In the genomic region with DNA sequence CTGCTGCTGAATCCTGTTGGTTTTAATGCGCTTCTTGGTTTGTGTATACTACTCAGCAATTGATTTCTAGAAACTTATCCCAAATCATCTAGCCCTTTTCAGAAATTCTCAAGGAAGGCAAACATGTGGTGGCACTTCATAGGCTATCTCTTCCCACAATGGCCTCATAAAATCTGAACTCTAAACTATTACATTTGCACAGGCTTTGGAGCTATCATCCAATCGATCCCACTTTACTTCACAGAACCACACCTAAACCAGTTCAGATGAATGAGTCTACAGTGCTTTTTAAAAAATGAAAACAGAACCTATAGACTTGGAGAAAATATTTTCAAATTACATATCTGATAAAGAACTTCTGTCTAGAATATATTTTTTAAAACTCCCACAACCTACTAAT, we compare ENCODE assay signal across 25 cellular contexts. TPM values are rescaled to one million over a fixed set of nuclear protein-coding genes. Genes with fewer than 3 reads are reported as not detected.
A peak's percentile ranks its signal among the peaks of the same experiment; 100 is the strongest.
DNase-seq lines count a peak whose midpoint lies in the region; ATAC-seq, FAIRE-seq and TF ChIP-seq lines count a peak whose summit lies in the region.
"Had no signal": no experiment of that assay in that cellular context is flagged by ENCODE, and none has a peak within 500 bp of the region (broad histone marks: within the 10 kb centered on the region; RNA-seq: fewer than 3 reads in every experiment).

No MANE protein-coding gene starts in this region.

- H3K36me3 ChIP-seq in mucosa of descending colon (ENCODE audit: low read depth) (no peaks in the 10 kb centered on the region), psoas muscle (ENCODE audit: insufficient read depth in 1 of 2, low read depth in 1 of 2) (peaks cover 0 to 48% of the 10 kb centered on the region in 2 donors), transverse colon (no peaks in the 10 kb centered on the region)
- H3K36me3 ChIP-seq: BE2C; BLaER1 treated with 17β-estradiol and CSF1 and Interleukin-3, amounts not matched to agents 10 nM and 100 nM had no signal

- in situ Hi-C loops in transverse colon (cut with MboI; ENCODE audit: low pct_ligation_motif_present in 1 of 4, low pct_unique_long_range_greater_than_20kb in 1 of 4, low sequenced_read_pairs in 3 of 4) = no loop called here

- no peak for TF ChIP-seq POLR2A in transverse colon (IDR thresholded peaks at IDR 0.05)

- DNase-seq in mucosa of descending colon (no peak), psoas muscle (no peak), transverse colon (no peak), sciatic nerve (ENCODE audit: low spot score) (no peak), LoVo (ENCODE audit: low spot score) (no peak), NCI-H2171 treated with DMSO at 0.1 percent for 48 hours (lab: John Stamatoyannopoulos, UW) (no peak)
- DNase-seq: 8988T; ACHN; AML-193; BE2C; CD4-positive, alpha-beta T cell; CD8-positive, alpha-beta memory T cell; DMS79; EL; GDM1; GM23248; H9 had no signal

- H3K9me3 ChIP-seq in mucosa of descending colon = no peaks in the 10 kb centered on the region
- peaks cover 6% of the 10 kb centered on the region for H3K9me3 ChIP-seq in psoas muscle
- no peaks in the 10 kb centered on the region for H3K9me3 ChIP-seq in transverse colon
- H3K9me3 ChIP-seq: A549, BE2C had no signal

- no peak for TF ChIP-seq EP300 in transverse colon (IDR thresholded peaks at IDR 0.05; ENCODE audit: low read depth)

- intact Hi-C loops in mucosa of descending colon (cut with DNase I, micrococcal nuclease) = no loop called here
- intact Hi-C loops in psoas muscle (cut with DNase I) = no loop called here
- intact Hi-C loops in transverse colon (cut with DNase I; ENCODE audit: low total_unique reads) = no loop called here
- intact Hi-C loops in sciatic nerve (cut with DNase I) = no loop called here

- no peak for TF ChIP-seq CTCF in mucosa of descending colon (IDR thresholded peaks at IDR 0.05)
- TF ChIP-seq CTCF in psoas muscle (IDR thresholded peaks at IDR 0.05) = no peak
- TF ChIP-seq CTCF in transverse colon (IDR thresholded peaks at IDR 0.05) = no peak

- peak; percentile 82 for ATAC-seq in mucosa of descending colon
- no peak for ATAC-seq in psoas muscle
- no peak for ATAC-seq in sciatic nerve
- ATAC-seq: A549, GM12878, HCT116 had no signal

- H3K4me1 ChIP-seq in mucosa of descending colon (ENCODE audit: low read depth) = peaks cover 4% of the 10 kb centered on the region
- peaks cover 63% of the 10 kb centered on the region for H3K4me1 ChIP-seq in psoas muscle
- H3K4me1 ChIP-seq in transverse colon = peaks cover 0 to 17% (median 4%) of the 10 kb centered on the region in 4 donors
- H3K4me1 ChIP-seq: BE2C had no signal

- no peaks in the 10 kb centered on the region for H3K27me3 ChIP-seq in psoas muscle (ENCODE audit: insufficient read depth in 3 of 3, low read length in 2 of 3)
- H3K27me3 ChIP-seq in transverse colon = no peaks in the 10 kb centered on the region
- H3K27me3 ChIP-seq: BLaER1 treated with 17β-estradiol and CSF1 and Interleukin-3, amounts not matched to agents 10 nM and 100 nM had no signal

- H3K27ac ChIP-seq in psoas muscle = peak overlapping the region; percentile 96
- H3K27ac ChIP-seq in transverse colon = peak overlapping the region; percentile 25 to 62 (median 40)
- H3K27ac ChIP-seq: A549; BLaER1 treated with 17β-estradiol and CSF1 and Interleukin-3, amounts not matched to agents 10 nM and 100 nM; GM23248 had no signal

- peak; percentile 68 for FAIRE-seq in colon (lab: Jason Lieb, UNC)
- FAIRE-seq: A549, GM12878, GM19239 had no signal

- 93 to 97% (median 94%) methylated on average over 2 of the region's 2 CpGs for WGBS in psoas muscle, 3 donors
- 67 to 70% methylated on average over 2 of the region's 2 CpGs for WGBS in transverse colon (ENCODE audit: low coverage in 1 of 2), 2 donors

- H3K4me3 ChIP-seq in mucosa of descending colon (no peak overlapping the region), psoas muscle (no peak overlapping the region), transverse colon (no peak overlapping the region)
- H3K4me3 ChIP-seq: A549; BLaER1 treated with 17β-estradiol and CSF1 and Interleukin-3, amounts not matched to agents 10 nM and 100 nM; GM12878; GM23248 had no signal

RNA-seq across cellular contexts. Expression of a gene that starts 6.9 kb away (rescaled TPM):
- total RNA-seq in mucosa of descending colon (under 1 TPM; 0.13 to 0.17 (median 0.17) TPM), psoas muscle (100 to 1,000 TPM; 134 to 205 (median 143) TPM), transverse colon (under 1 TPM in 2 of 4 donors, not detected in 2; 0.16 to 0.41 TPM), sciatic nerve (0.22 TPM)
- polyA plus RNA-seq in psoas muscle = 10 to 100 TPM; 15.2 to 56.0 (median 52.5) TPM
- total RNA-seq: CD4-positive, alpha-beta T cell; CD8-positive, alpha-beta memory T cell; GM23248 had no signal
- polyA plus RNA-seq: A549; CD14-positive monocyte; CD8-positive, alpha-beta memory T cell; GM23248 had no signal

RNA-seq across cellular contexts. Expression of a gene that starts 10.6 kb away (rescaled TPM):
- 100 to 1,000 TPM; 221 to 764 (median 482) TPM for total RNA-seq in mucosa of descending colon
- 1 to 10 TPM in 1 of 4 donors, under 1 TPM in 2, not detected in 1; 0.12 to 2.2 (median 0.27) TPM for total RNA-seq in psoas muscle
- under 1 TPM in 2 of 3 donors, not detected in 1; 0.06 to 0.10 TPM for polyA plus RNA-seq in psoas muscle
- 100 to 1,000 TPM in 3 of 4 donors, 10 to 100 TPM in 1; 87.4 to 568 (median 509) TPM for total RNA-seq in transverse colon
- not detected for total RNA-seq in sciatic nerve
- total RNA-seq: GM23248, H4, H9 had no signal
- polyA plus RNA-seq: A549, GM23248 had no signal

Comparison
In these comparisons a context has a peak if more than half of its experiments do, and no peak if none do; other contexts are left out.
1. RNA of a gene that starts 6.9 kb away (total RNA-seq): 134 to 205 TPM in psoas muscle; 0.22 TPM in sciatic nerve (single experiment), 0.13 to 0.17 TPM in mucosa of descending colon and 0.16 to 0.41 TPM in transverse colon; every median in the first group is over 10 times any median in the second.
2. RNA of a gene that starts 10.6 kb away (total RNA-seq): 87.4 to 568 TPM in transverse colon and 221 to 764 TPM in mucosa of descending colon; 0.12 to 2.2 TPM in psoas muscle and not detected in sciatic nerve (single experiment); every median in the first group is over 10 times any median in the second.